ENCODE assay signal across 17 cellular contexts in the genomic region with DNA sequence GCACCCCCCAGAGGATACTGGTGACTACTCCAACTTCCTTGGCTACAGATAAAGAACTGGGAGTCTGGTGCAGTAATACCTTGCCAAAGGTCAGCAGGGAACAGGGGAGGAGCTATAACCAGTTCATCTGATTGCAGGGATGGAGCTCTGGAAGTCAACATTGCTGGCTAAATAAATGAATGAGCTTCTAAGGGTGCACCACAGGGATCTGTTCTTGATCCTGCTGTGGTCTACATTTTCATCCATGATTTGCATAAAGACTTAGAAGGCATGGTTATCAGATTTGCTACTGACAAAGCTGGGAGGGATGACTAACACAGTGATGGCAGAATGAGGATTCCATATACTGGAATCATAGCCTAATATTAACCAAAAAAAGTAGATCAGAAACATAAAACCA. TPM values are rescaled to one million over a fixed set of nuclear protein-coding genes. Genes with fewer than 3 reads are reported as not detected.
A peak's percentile ranks its signal among the peaks of the same experiment; 100 is the strongest.
DNase-seq lines count a peak whose midpoint lies in the region; FAIRE-seq and TF ChIP-seq lines count a peak whose summit lies in the region.
"Had no signal": no experiment of that assay in that cellular context is flagged by ENCODE, and none has a peak within 500 bp of the region (broad histone marks: within the 10 kb centered on the region; RNA-seq: fewer than 3 reads in every experiment).

No MANE protein-coding gene starts in this region.

- no peak overlapping the region; the same call in 1 of the 2 replicates for H3K27ac Mint-ChIP-seq in HFFc6
- H3K27ac Mint-ChIP-seq: naive B cell had no signal

- H3K36me3 Mint-ChIP-seq in HFFc6 (ENCODE audit: low read depth): no peaks in the 10 kb centered on the region
- H3K36me3 Mint-ChIP-seq: CD8-positive, alpha-beta memory T cell; naive B cell had no signal

- no peak overlapping the region for H3K4me3 Mint-ChIP-seq in HFFc6
- H3K4me3 Mint-ChIP-seq: CD8-positive, alpha-beta memory T cell; naive B cell had no signal

- H3K27ac ChIP-seq in transverse colon: peak overlapping the region; percentile 55 to 76 (median 74)
- H3K27ac ChIP-seq: tibial artery had no signal

- TF ChIP-seq POLR2A in transverse colon (IDR thresholded peaks at IDR 0.05): no peak

- in situ Hi-C loops in transverse colon (cut with MboI; ENCODE audit: low pct_ligation_motif_present in 1 of 4, low pct_unique_long_range_greater_than_20kb in 1 of 4, low sequenced_read_pairs in 3 of 4): no loop called here

- H3K4me3 ChIP-seq in foreskin fibroblast (ENCODE audit: low read depth in 1 of 2, low read length in 2 of 2): no peak overlapping the region
- no peak overlapping the region for H3K4me3 ChIP-seq in transverse colon
- H3K4me3 ChIP-seq: tibial artery had no signal

- TF ChIP-seq CTCF in HFFc6 (IDR thresholded peaks at IDR 0.05): no peak
- no peak for TF ChIP-seq CTCF in foreskin fibroblast (IDR thresholded peaks at IDR 0.05; ENCODE audit: low read depth, low read length)
- TF ChIP-seq CTCF in transverse colon (IDR thresholded peaks at IDR 0.05): no peak

- no peaks in the 10 kb centered on the region for H3K9me3 Mint-ChIP-seq in HFFc6
- H3K9me3 Mint-ChIP-seq: CD8-positive, alpha-beta memory T cell; naive B cell had no signal

- intact Hi-C loops in transverse colon (cut with DNase I; ENCODE audit: low total_unique reads): no loop called here

- H3K36me3 ChIP-seq in transverse colon: no peaks in the 10 kb centered on the region
- H3K36me3 ChIP-seq: tibial artery had no signal

- no peaks in the 10 kb centered on the region for H3K9me3 ChIP-seq in transverse colon
- H3K9me3 ChIP-seq: tibial artery had no signal

- peak; percentile 66 for DNase-seq in HFFc6
- peak; percentile 33 for DNase-seq in RCC 7860 (ENCODE audit: low spot score)
- peak; percentile 47 to 71 for DNase-seq in foreskin fibroblast
- DNase-seq in transverse colon: peak; percentile 59
- DNase-seq in stimulated activated CD4-positive, alpha-beta T cell treated with anti-CD3 and anti-CD28 coated beads, Interleukin-4, amount 100 ng/mL, for 1 hour: no peak
- DNase-seq in iPS-NIHi11 (ENCODE audit: low spot score): no peak
- no peak for DNase-seq in H4 (ENCODE audit: low spot score)
- DNase-seq: activated CD4-positive, CD25-positive, alpha-beta regulatory T cell treated with anti-CD3 and anti-CD28 coated beads, Interleukin-2, amount 50 U/mL, for 72 hours; activated naive CD4-positive, alpha-beta T cell treated with anti-CD3 and anti-CD28 coated beads, Interleukin-2, amount 50 U/mL, for 16 hours; CD8-positive, alpha-beta memory T cell; GF-D8; head of caudate nucleus; naive B cell; stimulated activated CD4-positive, alpha-beta T cell treated with anti-CD3 and anti-CD28 coated beads, Interleukin-4, amount 100 ng/mL, for 4 hours; tibial artery had no signal

- peaks cover 41% of the 10 kb centered on the region for H3K4me1 Mint-ChIP-seq in HFFc6 (ENCODE audit: low read depth)
- H3K4me1 Mint-ChIP-seq: CD8-positive, alpha-beta memory T cell; naive B cell had no signal

- peaks cover 33 to 76% (median 55%) of the 10 kb centered on the region in 4 donors for H3K4me1 ChIP-seq in transverse colon
- H3K4me1 ChIP-seq: tibial artery had no signal

- no peaks in the 10 kb centered on the region for H3K27me3 ChIP-seq in transverse colon
- H3K27me3 ChIP-seq: tibial artery had no signal

- H3K27me3 Mint-ChIP-seq in HFFc6 (ENCODE audit: insufficient read depth): peaks cover 9% of the 10 kb centered on the region

- TF ChIP-seq EP300 in transverse colon (IDR thresholded peaks at IDR 0.05; ENCODE audit: low read depth): no peak

- peak; percentile 55 for FAIRE-seq in RCC 7860 (lab: Jason Lieb, UNC)
- FAIRE-seq: endometrium, GM19239 had no signal

RNA-seq across cellular contexts. Expression of a gene that starts 18.3 kb away (rescaled TPM):
- 1 to 10 TPM; 1.3 to 2.4 (median 1.5) TPM for total RNA-seq in HFFc6 (2021; fragmentation: NEBNext Ultra II Directional; extraction: Animal tissue kit (Norgen Biotek cat#: 25700))
- 100 to 1,000 TPM in 1 of 4 donors, 10 to 100 TPM in 3; 58.7 to 209 (median 97.9) TPM for total RNA-seq in transverse colon
- total RNA-seq in H4 (2014; rRNA removed; shearing (Covaris generic)): 1.2 and 3.4 TPM in 2 replicates

Comparison
In these comparisons a context has a peak if more than half of its experiments do, and no peak if none do; other contexts are left out.
1. DNase-seq: peak in HFFc6 (single experiment), RCC 7860 (single experiment), foreskin fibroblast (2 of 2) and transverse colon (single experiment); none in stimulated activated CD4-positive, alpha-beta T cell treated with anti-CD3 and anti-CD28 coated beads, Interleukin-4, amount 100 ng/mL, for 1 hour (single experiment), iPS-NIHi11 (single experiment) and H4 (single experiment).
2. RNA of a gene that starts 18.3 kb away (total RNA-seq): 58.7 to 209 TPM in transverse colon; 1.3 to 2.4 TPM in HFFc6 and 1.2 to 3.4 TPM in H4; every median in the first group is over 10 times any median in the second.